In the genomic region with DNA sequence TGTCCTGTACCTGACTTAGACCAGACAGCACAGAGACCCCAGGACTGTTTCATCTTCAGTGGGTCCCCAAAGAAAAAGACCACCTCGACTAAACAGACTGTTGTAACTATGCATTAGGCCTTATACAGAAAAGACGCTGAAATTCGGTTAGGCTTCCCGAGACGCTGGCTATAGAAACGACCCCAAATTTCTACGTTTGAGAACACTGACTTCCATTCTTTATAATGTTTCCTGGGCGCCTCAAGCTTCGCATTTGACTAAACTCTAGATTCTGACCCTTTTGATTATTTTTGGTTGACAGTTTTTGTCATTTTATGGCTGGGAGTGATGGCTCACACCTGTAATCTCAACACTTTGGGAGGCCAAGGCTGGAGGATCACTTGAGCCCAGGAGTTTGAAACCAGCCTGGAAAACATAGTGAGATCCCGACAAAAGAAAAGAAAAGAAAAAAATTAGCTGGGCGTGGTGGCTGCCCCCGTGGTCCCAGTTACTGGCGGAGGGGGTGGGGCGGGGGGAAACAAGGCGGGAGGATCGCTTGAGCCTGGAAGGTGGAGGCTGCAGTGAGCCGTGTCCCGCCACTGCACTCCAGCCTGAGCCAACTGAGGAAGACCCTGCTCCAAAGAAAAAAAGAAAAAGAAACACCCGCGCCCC, we compare ENCODE assay signal across 7 cellular contexts. TPM values are rescaled to one million over a fixed set of nuclear protein-coding genes. Genes with fewer than 3 reads are reported as not detected.
A peak's percentile ranks its signal among the peaks of the same experiment; 100 is the strongest.
DNase-seq lines count a peak whose midpoint lies in the region; ATAC-seq lines count a peak whose summit lies in the region.

No MANE protein-coding gene starts in this region.

- peaks cover 34% of the 10 kb centered on the region for H3K4me1 Mint-ChIP-seq in activated T-helper 2 cell treated with anti-CD3 and anti-CD28 coated beads, Interferon-gamma antibody, Interleukin-2, Interleukin-4, amounts not matched to agents 10 μg/mL and 5 μg/mL and 100 μg/mL, durations not matched to agents 14 hours and 24 hours and 36 hours (ENCODE audit: low read depth)
- H3K4me1 Mint-ChIP-seq in stimulated activated naive CD8-positive, alpha-beta T cell treated with anti-CD3 and anti-CD28 coated beads, Interleukin-15, amount 100 ng/mL, for 72 hours: peaks cover 40% of the 10 kb centered on the region

- no peak for ATAC-seq in stimulated activated naive CD8-positive, alpha-beta T cell treated with anti-CD3 and anti-CD28 coated beads, Interleukin-15, amount 100 ng/mL, for 72 hours
- no peak for ATAC-seq in GM21360 (IDR thresholded peaks at IDR 0.05; ENCODE audit: unreplicated experiment)
- no peak for ATAC-seq in HG03520 (IDR thresholded peaks at IDR 0.05; ENCODE audit: unreplicated experiment)

- no peaks in the 10 kb centered on the region for H3K27me3 ChIP-seq in HUES48 (ENCODE audit: control insufficient read depth, insufficient read depth, low read length)
- H3K27me3 ChIP-seq in iPS-18a (ENCODE audit: control insufficient read depth, insufficient read depth, low read length): no peaks in the 10 kb centered on the region

- peak overlapping the region; percentile 83 for H3K4me3 Mint-ChIP-seq in activated T-helper 2 cell treated with anti-CD3 and anti-CD28 coated beads, Interferon-gamma antibody, Interleukin-2, Interleukin-4, amounts not matched to agents 10 μg/mL and 5 μg/mL and 100 μg/mL, durations not matched to agents 14 hours and 24 hours and 36 hours (ENCODE audit: low read depth)
- peak overlapping the region; percentile 89 to 95 for H3K4me3 Mint-ChIP-seq in stimulated activated naive CD8-positive, alpha-beta T cell treated with anti-CD3 and anti-CD28 coated beads, Interleukin-15, amount 100 ng/mL, for 72 hours

- H3K27me3 Mint-ChIP-seq in activated T-helper 2 cell treated with anti-CD3 and anti-CD28 coated beads, Interferon-gamma antibody, Interleukin-2, Interleukin-4, amounts not matched to agents 10 μg/mL and 5 μg/mL and 100 μg/mL, durations not matched to agents 14 hours and 24 hours and 36 hours (ENCODE audit: low read depth): no peaks in the 10 kb centered on the region
- H3K27me3 Mint-ChIP-seq in stimulated activated naive CD8-positive, alpha-beta T cell treated with anti-CD3 and anti-CD28 coated beads, Interleukin-15, amount 100 ng/mL, for 72 hours: no peaks in the 10 kb centered on the region

- H3K36me3 ChIP-seq in HUES48 (ENCODE audit: control insufficient read depth, insufficient read depth, low read length) (no peaks in the 10 kb centered on the region), iPS-18a (ENCODE audit: control insufficient read depth, low read depth, low read length) (no peaks in the 10 kb centered on the region)

- H3K27ac ChIP-seq in HUES48 (ENCODE audit: low read depth, low read length) (peak overlapping the region; percentile 92), iPS-18a (ENCODE audit: low read length) (no peak overlapping the region)

- no peaks in the 10 kb centered on the region for H3K9me3 Mint-ChIP-seq in activated T-helper 2 cell treated with anti-CD3 and anti-CD28 coated beads, Interferon-gamma antibody, Interleukin-2, Interleukin-4, amounts not matched to agents 10 μg/mL and 5 μg/mL and 100 μg/mL, durations not matched to agents 14 hours and 24 hours and 36 hours
- no peaks in the 10 kb centered on the region for H3K9me3 Mint-ChIP-seq in stimulated activated naive CD8-positive, alpha-beta T cell treated with anti-CD3 and anti-CD28 coated beads, Interleukin-15, amount 100 ng/mL, for 72 hours

- intact Hi-C loops in activated T-helper 2 cell treated with anti-CD3 and anti-CD28 coated beads, Interferon-gamma antibody, Interleukin-2, Interleukin-4, amounts not matched to agents 10 μg/mL and 5 μg/mL and 100 μg/mL, durations not matched to agents 14 hours and 24 hours and 36 hours (cut with micrococcal nuclease): no loop called here

- H3K27ac Mint-ChIP-seq in activated T-helper 2 cell treated with anti-CD3 and anti-CD28 coated beads, Interferon-gamma antibody, Interleukin-2, Interleukin-4, amounts not matched to agents 10 μg/mL and 5 μg/mL and 100 μg/mL, durations not matched to agents 14 hours and 24 hours and 36 hours: peak overlapping the region; percentile 89
- H3K27ac Mint-ChIP-seq in stimulated activated naive CD8-positive, alpha-beta T cell treated with anti-CD3 and anti-CD28 coated beads, Interleukin-15, amount 100 ng/mL, for 72 hours: peak overlapping the region; percentile 97 to 98

- H3K9ac ChIP-seq in HUES48 (ENCODE audit: low read depth, low read length) (peak overlapping the region; percentile 91), iPS-18a (ENCODE audit: low read length) (peak overlapping the region; percentile 71)

- no peak for DNase-seq in activated T-helper 2 cell treated with anti-CD3 and anti-CD28 coated beads, Interferon-gamma antibody, Interleukin-2, Interleukin-4, amounts not matched to agents 10 μg/mL and 5 μg/mL and 100 μg/mL, durations not matched to agents 14 hours and 24 hours and 36 hours (ENCODE audit: low spot score)
- DNase-seq in stimulated activated naive CD8-positive, alpha-beta T cell treated with anti-CD3 and anti-CD28 coated beads, Interleukin-15, amount 100 ng/mL, for 72 hours: no peak
- DNase-seq in activated CD4-positive, CD25-positive, alpha-beta regulatory T cell treated with anti-CD3 and anti-CD28 coated beads, Interleukin-2, amount 50 U/mL, for 72 hours: no peak

- H3K4me3 ChIP-seq in HUES48 (ENCODE audit: low read depth, low read length) (peak overlapping the region; percentile 83), iPS-18a (ENCODE audit: low read length) (peak overlapping the region; percentile 70)

- H3K9me3 ChIP-seq in HUES48 (ENCODE audit: control insufficient read depth, insufficient read depth, low read length): no peaks in the 10 kb centered on the region
- H3K9me3 ChIP-seq in iPS-18a (ENCODE audit: control insufficient read depth, low read depth, low read length): no peaks in the 10 kb centered on the region

- peaks cover 17% of the 10 kb centered on the region for H3K4me1 ChIP-seq in HUES48 (ENCODE audit: control insufficient read depth, insufficient read depth, low read length)
- peaks cover 24% of the 10 kb centered on the region for H3K4me1 ChIP-seq in iPS-18a (ENCODE audit: control insufficient read depth, low read depth, low read length)

- peaks cover 25% of the 10 kb centered on the region for H3K36me3 Mint-ChIP-seq in activated T-helper 2 cell treated with anti-CD3 and anti-CD28 coated beads, Interferon-gamma antibody, Interleukin-2, Interleukin-4, amounts not matched to agents 10 μg/mL and 5 μg/mL and 100 μg/mL, durations not matched to agents 14 hours and 24 hours and 36 hours (ENCODE audit: low read depth)

RNA-seq across cellular contexts. Expression of gene TRAPPC10, which starts 0.9 kb away (rescaled TPM):
- total RNA-seq in activated T-helper 2 cell treated with anti-CD3 and anti-CD28 coated beads, Interferon-gamma antibody, Interleukin-2, Interleukin-4, amounts not matched to agents 10 μg/mL and 5 μg/mL and 100 μg/mL, durations not matched to agents 14 hours and 24 hours and 36 hours: 67.3 and 69.9 TPM in 2 replicates
